ENCODE assay signal across 1 cellular context in the genomic region with DNA sequence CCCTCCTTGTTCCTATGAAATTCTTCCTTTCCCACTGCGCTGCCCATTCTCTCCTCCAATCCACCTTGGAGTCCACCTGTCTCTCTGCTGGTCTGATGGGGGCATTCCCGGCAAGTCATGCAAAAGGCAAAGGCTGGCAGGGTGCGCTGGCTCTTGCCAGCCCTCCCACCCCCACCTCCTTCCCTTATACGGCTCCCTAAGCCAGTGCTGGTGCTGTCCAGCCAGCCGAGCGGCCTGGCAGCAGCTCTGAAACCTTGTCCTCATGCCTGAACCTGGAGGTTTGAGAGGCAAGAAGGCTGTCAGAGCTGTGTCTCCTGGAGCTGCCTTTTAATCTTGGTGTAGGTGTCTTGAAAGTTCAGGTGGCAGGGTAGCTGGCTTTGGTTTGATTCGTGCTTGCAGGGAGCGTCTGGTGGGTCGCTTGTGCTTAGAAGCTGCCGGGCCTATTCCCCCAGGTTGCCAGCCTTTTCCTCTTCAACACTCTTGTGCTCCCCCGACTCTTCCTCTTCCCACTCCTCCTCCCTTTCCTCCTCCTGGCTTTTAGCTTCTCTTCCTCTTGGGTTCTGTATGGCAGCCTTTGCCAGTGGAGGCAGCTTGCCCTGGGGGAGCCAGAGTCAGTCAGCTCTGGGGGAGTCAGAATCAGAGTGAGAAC.
TF ChIP-seq lines count a peak whose summit lies in the region.

No MANE protein-coding gene starts in this region.

TF ChIP-seq in HCT116, 20 proteins besides CTCF, POLR2A, EP300 and RAD21 (continued from another document):
- TF ChIP-seq, protein P1, sequence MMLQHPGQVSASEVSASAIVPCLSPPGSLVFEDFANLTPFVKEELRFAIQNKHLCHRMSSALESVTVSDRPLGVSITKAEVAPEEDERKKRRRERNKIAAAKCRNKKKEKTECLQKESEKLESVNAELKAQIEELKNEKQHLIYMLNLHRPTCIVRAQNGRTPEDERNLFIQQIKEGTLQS (IDR thresholded peaks at IDR 0.05): no peak
- TF ChIP-seq FOSL1 (IDR thresholded peaks at IDR 0.05; ENCODE audit: low read depth) (no peak), TCF7L2 (IDR thresholded peaks at IDR 0.05; ENCODE audit: borderline replicate concordance, extremely low read depth, insufficient read depth, insufficient read length) (no peak), ELF1 (IDR thresholded peaks at IDR 0.05; ENCODE audit: borderline replicate concordance, low read depth) (no peak), CEBPB (IDR thresholded peaks at IDR 0.05; ENCODE audit: low read depth) (no peak), POLR2AphosphoS5 (IDR thresholded peaks at IDR 0.05; ENCODE audit: low read depth, low read length) (no peak), ZNF274 (IDR thresholded peaks at IDR 0.05; ENCODE audit: low read depth, low read length) (no peak), SRF (IDR thresholded peaks at IDR 0.05; ENCODE audit: low read depth) (no peak), EZH2phosphoT487 (IDR thresholded peaks at IDR 0.05; ENCODE audit: borderline replicate concordance) (no peak), YY1 (IDR thresholded peaks at IDR 0.05; ENCODE audit: extremely low read depth, insufficient replicate concordance, low read depth, low read length) (no peak), JUND (IDR thresholded peaks at IDR 0.05) (no peak), SP1 (IDR thresholded peaks at IDR 0.05; ENCODE audit: low read depth) (no peak)
- TF ChIP-seq, protein P2, sequence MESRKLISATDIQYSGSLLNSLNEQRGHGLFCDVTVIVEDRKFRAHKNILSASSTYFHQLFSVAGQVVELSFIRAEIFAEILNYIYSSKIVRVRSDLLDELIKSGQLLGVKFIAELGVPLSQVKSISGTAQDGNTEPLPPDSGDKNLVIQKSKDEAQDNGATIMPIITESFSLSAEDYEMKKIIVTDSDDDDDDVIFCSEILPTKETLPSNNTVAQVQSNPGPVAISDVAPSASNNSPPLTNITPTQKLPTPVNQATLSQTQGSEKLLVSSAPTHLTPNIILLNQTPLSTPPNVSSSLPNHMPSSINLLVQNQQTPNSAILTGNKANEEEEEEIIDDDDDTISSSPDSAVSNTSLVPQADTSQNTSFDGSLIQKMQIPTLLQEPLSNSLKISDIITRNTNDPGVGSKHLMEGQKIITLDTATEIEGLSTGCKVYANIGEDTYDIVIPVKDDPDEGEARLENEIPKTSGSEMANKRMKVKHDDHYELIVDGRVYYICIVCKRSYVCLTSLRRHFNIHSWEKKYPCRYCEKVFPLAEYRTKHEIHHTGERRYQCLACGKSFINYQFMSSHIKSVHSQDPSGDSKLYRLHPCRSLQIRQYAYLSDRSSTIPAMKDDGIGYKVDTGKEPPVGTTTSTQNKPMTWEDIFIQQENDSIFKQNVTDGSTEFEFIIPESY (IDR thresholded peaks at IDR 0.05; ENCODE audit: extremely low read depth, insufficient replicate concordance, low read length): no peak
- TF ChIP-seq, protein P3, sequence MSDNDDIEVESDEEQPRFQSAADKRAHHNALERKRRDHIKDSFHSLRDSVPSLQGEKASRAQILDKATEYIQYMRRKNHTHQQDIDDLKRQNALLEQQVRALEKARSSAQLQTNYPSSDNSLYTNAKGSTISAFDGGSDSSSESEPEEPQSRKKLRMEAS (IDR thresholded peaks at IDR 0.05): no peak
TF ChIP-seq in HCT116: peak in this region for 0.
